19 cellular contexts compared by ENCODE assay signal in genomic region chr10:35132727-35133126, GRCh38. TPM values are rescaled to one million over a fixed set of nuclear protein-coding genes. Genes with fewer than 3 reads are reported as not detected.
DNase-seq lines count a peak whose midpoint lies in the region; ATAC-seq and TF ChIP-seq lines count a peak whose summit lies in the region.
"Had no signal": no experiment of that assay in that cellular context is flagged by ENCODE, and none has a peak within 500 bp of the region (broad histone marks: within the 10 kb centered on the region; RNA-seq: fewer than 3 reads in every experiment).

No MANE protein-coding gene starts in this region.

- H3K9me3 Mint-ChIP-seq in activated CD4-positive, alpha-beta T cell treated with anti-CD3 and anti-CD28 coated beads, Interleukin-2, amount 10 ng/mL, durations not matched to agents 7 days and 5 days, result no peaks in the 10 kb centered on the region
- H3K9me3 Mint-ChIP-seq in activated T-helper 1 cell treated with anti-CD3 and anti-CD28 coated beads, Interleukin-12 subunit alpha, Interleukin-12 subunit beta, Interleukin-2, Interleukin-4 antibody, amounts not matched to agents 30 ng/mL and 10 ng/mL and 1 ng/mL, durations not matched to agents 14 hours and 24 hours and 36 hours, result no peaks in the 10 kb centered on the region
- H3K9me3 Mint-ChIP-seq in natural killer cell, result no peaks in the 10 kb centered on the region

- H3K27ac Mint-ChIP-seq in activated CD4-positive, alpha-beta T cell treated with anti-CD3 and anti-CD28 coated beads, Interleukin-2, amount 10 ng/mL, durations not matched to agents 7 days and 5 days, result peak overlapping the region; percentile 94
- H3K27ac Mint-ChIP-seq in activated T-helper 1 cell treated with anti-CD3 and anti-CD28 coated beads, Interleukin-12 subunit alpha, Interleukin-12 subunit beta, Interleukin-2, Interleukin-4 antibody, amounts not matched to agents 30 ng/mL and 10 ng/mL and 1 ng/mL, durations not matched to agents 14 hours and 24 hours and 36 hours, result peak overlapping the region; percentile 84
- peak overlapping the region; percentile 89 to 93 for H3K27ac Mint-ChIP-seq in natural killer cell

- no peak for DNase-seq in activated CD4-positive, alpha-beta T cell treated with anti-CD3 and anti-CD28 coated beads, Interleukin-2, amount 10 ng/mL, durations not matched to agents 7 days and 5 days
- no peak for DNase-seq in activated CD4-positive, alpha-beta T cell treated with anti-CD3 and anti-CD28 coated beads, Interleukin-2, amount 50 U/mL, for 1 hour
- no peak for DNase-seq in activated T-helper 1 cell treated with anti-CD3 and anti-CD28 coated beads, Interleukin-12 subunit alpha, Interleukin-12 subunit beta, Interleukin-2, Interleukin-4 antibody, amounts not matched to agents 30 ng/mL and 10 ng/mL and 1 ng/mL, durations not matched to agents 14 hours and 24 hours and 36 hours (ENCODE audit: low spot score)
- DNase-seq in natural killer cell, result no peak
- DNase-seq in NCI-H2196 treated with DMSO at 0.1 percent for 48 hours (lab: John Stamatoyannopoulos, UW; ENCODE audit: unreplicated experiment), result no peak
- DNase-seq in hypothalamus (lab: John Stamatoyannopoulos, UW), result no peak
- DNase-seq in dermis blood vessel endothelial cell, result no peak
- DNase-seq: activated gamma-delta T cell; effector CD8-positive, alpha-beta T cell; kidney glomerular epithelial cell; midbrain; nucleus accumbens had no signal

- H3K4me1 Mint-ChIP-seq in activated CD4-positive, alpha-beta T cell treated with anti-CD3 and anti-CD28 coated beads, Interleukin-2, amount 10 ng/mL, durations not matched to agents 7 days and 5 days, result peaks cover 71% of the 10 kb centered on the region
- peaks cover 80% of the 10 kb centered on the region for H3K4me1 Mint-ChIP-seq in activated T-helper 1 cell treated with anti-CD3 and anti-CD28 coated beads, Interleukin-12 subunit alpha, Interleukin-12 subunit beta, Interleukin-2, Interleukin-4 antibody, amounts not matched to agents 30 ng/mL and 10 ng/mL and 1 ng/mL, durations not matched to agents 14 hours and 24 hours and 36 hours (ENCODE audit: low read depth)
- peaks cover 39 to 47% of the 10 kb centered on the region in 2 donors for H3K4me1 Mint-ChIP-seq in natural killer cell

- no peak for ATAC-seq in natural killer cell
- ATAC-seq: A549, HCT116, sciatic nerve had no signal

- no peaks in the 10 kb centered on the region for H3K27me3 Mint-ChIP-seq in activated CD4-positive, alpha-beta T cell treated with anti-CD3 and anti-CD28 coated beads, Interleukin-2, amount 10 ng/mL, durations not matched to agents 7 days and 5 days
- H3K27me3 Mint-ChIP-seq in activated T-helper 1 cell treated with anti-CD3 and anti-CD28 coated beads, Interleukin-12 subunit alpha, Interleukin-12 subunit beta, Interleukin-2, Interleukin-4 antibody, amounts not matched to agents 30 ng/mL and 10 ng/mL and 1 ng/mL, durations not matched to agents 14 hours and 24 hours and 36 hours (ENCODE audit: insufficient read depth), result no peaks in the 10 kb centered on the region
- no peaks in the 10 kb centered on the region for H3K27me3 Mint-ChIP-seq in natural killer cell (ENCODE audit: low read depth in 2 of 2)

- H3K36me3 Mint-ChIP-seq in activated CD4-positive, alpha-beta T cell treated with anti-CD3 and anti-CD28 coated beads, Interleukin-2, amount 10 ng/mL, durations not matched to agents 7 days and 5 days (ENCODE audit: low read depth), result peaks cover 10% of the 10 kb centered on the region
- peaks cover 9% of the 10 kb centered on the region for H3K36me3 Mint-ChIP-seq in activated T-helper 1 cell treated with anti-CD3 and anti-CD28 coated beads, Interleukin-12 subunit alpha, Interleukin-12 subunit beta, Interleukin-2, Interleukin-4 antibody, amounts not matched to agents 30 ng/mL and 10 ng/mL and 1 ng/mL, durations not matched to agents 14 hours and 24 hours and 36 hours (ENCODE audit: low read depth)
- H3K36me3 Mint-ChIP-seq in natural killer cell, result no peaks in the 10 kb centered on the region

- H3K36me3 ChIP-seq in HEK293 (ENCODE audit: control insufficient read depth in 2 of 2, insufficient read depth in 1 of 2, low read length in 2 of 2), result no peaks in the 10 kb centered on the region
- H3K36me3 ChIP-seq: tibial nerve had no signal

- POLR2A ChIA-PET in activated CD4-positive, alpha-beta T cell treated with anti-CD3 and anti-CD28 coated beads, Interleukin-2, amount 10 ng/mL, durations not matched to agents 7 days and 5 days (lab: Charles Lee), result no interaction called here
- POLR2A ChIA-PET in HEK293 (lab: Yijun Ruan, JAX), result no interaction called here

- TF ChIP-seq CTCF in HEK293 (tag by site-specific recombination; IDR thresholded peaks at IDR 0.05) (no peak), natural killer cell (IDR thresholded peaks at IDR 0.05) (no peak)

- peaks cover 19% of the 10 kb centered on the region for H3K4me1 ChIP-seq in HEK293 (ENCODE audit: control insufficient read depth, insufficient read depth, low read length)

- no peak overlapping the region for H3K27ac ChIP-seq in HEK293 (ENCODE audit: extremely low read depth, low read depth, low read length)
- H3K27ac ChIP-seq: A549, hepatocyte, RWPE1, tibial nerve had no signal

- H3K4me3 Mint-ChIP-seq in activated CD4-positive, alpha-beta T cell treated with anti-CD3 and anti-CD28 coated beads, Interleukin-2, amount 10 ng/mL, durations not matched to agents 7 days and 5 days, result peak overlapping the region; percentile 61
- peak overlapping the region; percentile 71 for H3K4me3 Mint-ChIP-seq in activated T-helper 1 cell treated with anti-CD3 and anti-CD28 coated beads, Interleukin-12 subunit alpha, Interleukin-12 subunit beta, Interleukin-2, Interleukin-4 antibody, amounts not matched to agents 30 ng/mL and 10 ng/mL and 1 ng/mL, durations not matched to agents 14 hours and 24 hours and 36 hours
- peak overlapping the region; percentile 69 for H3K4me3 Mint-ChIP-seq in natural killer cell

- H3K4me3 ChIP-seq in HEK293 (ENCODE audit: low read depth, low read length), result no peak overlapping the region
- H3K4me3 ChIP-seq: A549, hepatocyte, tibial nerve had no signal

- CTCF ChIA-PET in activated CD4-positive, alpha-beta T cell treated with anti-CD3 and anti-CD28 coated beads, Interleukin-2, amount 10 ng/mL, durations not matched to agents 7 days and 5 days (lab: Charles Lee), result interaction anchor here (1.0 to 3.7 kb wide), 5 partner anchors 10 to 63 kb away, joined by 3 to 16 read pairs (median 4); no protein-coding TSS in a partner anchor
- CTCF ChIA-PET in HEK293 (lab: Yijun Ruan, JAX), result no interaction called here

- H3K9me3 ChIP-seq in HEK293 (ENCODE audit: control insufficient read depth, insufficient read depth, low read depth, low read length), result no peaks in the 10 kb centered on the region
- H3K9me3 ChIP-seq: A549, tibial nerve had no signal

- intact Hi-C loops in activated T-helper 1 cell treated with anti-CD3 and anti-CD28 coated beads, Interleukin-12 subunit alpha, Interleukin-12 subunit beta, Interleukin-2, Interleukin-4 antibody, amounts not matched to agents 30 ng/mL and 10 ng/mL and 1 ng/mL, durations not matched to agents 14 hours and 24 hours and 36 hours (cut with micrococcal nuclease), result loop anchor here (1.0 kb wide), 2 partner anchors 17 to 63 kb away; no protein-coding TSS in a partner anchor
- intact Hi-C loops in natural killer cell (cut with micrococcal nuclease), result loop anchor here (1.0 kb wide), 2 partner anchors 17 to 63 kb away; no protein-coding TSS in a partner anchor

TF ChIP-seq in HEK293, 187 proteins besides CTCF, POLR2A, EP300 and RAD21:
- TF ChIP-seq ZNF366 (tag by site-specific recombination; conservative IDR thresholded peaks at IDR 0.05) (0 out of 2 replicates have a peak, but pooled peaks have one; percentile 45), ZBTB8A (tag by site-specific recombination; IDR thresholded peaks at IDR 0.05) (no peak), OSR2 (tag by site-specific recombination; IDR thresholded peaks at IDR 0.05) (0 out of 2 replicates have a peak, but pooled peaks have one; percentile 4), PRDM6 (tag by site-specific recombination; IDR thresholded peaks at IDR 0.05) (peak; percentile 81), YY1 (tag by site-specific recombination; IDR thresholded peaks at IDR 0.05) (no peak)

RNA-seq across cellular contexts. Expression of gene CREM, which starts 6.1 kb away (rescaled TPM):
- total RNA-seq in activated CD4-positive, alpha-beta T cell treated with anti-CD3 and anti-CD28 coated beads, Interleukin-2, amount 10 ng/mL, durations not matched to agents 7 days and 5 days, result 10 to 100 TPM; 48.7 to 51.6 TPM
- total RNA-seq in activated T-helper 1 cell treated with anti-CD3 and anti-CD28 coated beads, Interleukin-12 subunit alpha, Interleukin-12 subunit beta, Interleukin-2, Interleukin-4 antibody, amounts not matched to agents 30 ng/mL and 10 ng/mL and 1 ng/mL, durations not matched to agents 14 hours and 24 hours and 36 hours, result 101 and 106 TPM in 2 replicates
- total RNA-seq in natural killer cell (10 to 100 TPM; 48.0 to 64.3 (median 54.6) TPM), dermis blood vessel endothelial cell (59.0 and 106 TPM in 2 replicates)

RNA-seq across cellular contexts. Expression of gene CUL2, which starts 42.6 kb away (rescaled TPM):
- 10 to 100 TPM; 37.1 to 45.8 TPM for total RNA-seq in activated CD4-positive, alpha-beta T cell treated with anti-CD3 and anti-CD28 coated beads, Interleukin-2, amount 10 ng/mL, durations not matched to agents 7 days and 5 days
- 49.8 and 50.5 TPM in 2 replicates for total RNA-seq in activated T-helper 1 cell treated with anti-CD3 and anti-CD28 coated beads, Interleukin-12 subunit alpha, Interleukin-12 subunit beta, Interleukin-2, Interleukin-4 antibody, amounts not matched to agents 30 ng/mL and 10 ng/mL and 1 ng/mL, durations not matched to agents 14 hours and 24 hours and 36 hours
- total RNA-seq in natural killer cell, result 10 to 100 TPM; 33.5 to 41.6 (median 41.3) TPM
- total RNA-seq in dermis blood vessel endothelial cell, result 26.9 and 57.9 TPM in 2 replicates
